Comparison of ENCODE assay signal across 15 cellular contexts in genomic region chr7:1085910-1086421, GRCh38.
DNase-seq lines count a peak whose midpoint lies in the region; ATAC-seq and TF ChIP-seq lines count a peak whose summit lies in the region.
"Had no signal": no experiment of that assay in that cellular context is flagged by ENCODE, and none has a peak within 500 bp of the region (broad histone marks: within the 10 kb centered on the region; RNA-seq: fewer than 3 reads in every experiment).

No MANE protein-coding gene starts in this region.

- peaks cover 0 to under 1% (median 0%) of the 10 kb centered on the region in 3 donors for H3K36me3 ChIP-seq in tibial artery
- H3K36me3 ChIP-seq: breast epithelium had no signal

- H3K9me3 ChIP-seq in tibial artery, result no peaks in the 10 kb centered on the region
- H3K9me3 ChIP-seq: breast epithelium had no signal

- DNase-seq in RWPE1 (ENCODE audit: low spot score) (no peak), germinal center (ENCODE audit: low spot score) (peak; percentile 47), tibial artery (peak in 1 of 2 donors; percentile 87), T1000 (lab: John Stamatoyannopoulos, UW) (no peak), NCI-H510A (lab: John Stamatoyannopoulos, UW) (no peak), DMS79 (lab: John Stamatoyannopoulos, UW) (no peak)
- DNase-seq: activated naive CD4-positive, alpha-beta T cell treated with anti-CD3 and anti-CD28 coated beads, Interleukin-2, amount 10 ng/mL, durations not matched to agents 7 days and 5 days; CD4-positive, alpha-beta memory T cell; effector CD4-positive, alpha-beta T cell; GF-D8; naive thymus-derived CD4-positive, alpha-beta T cell; NCI-H1436 treated with DMSO at 0.1 percent for 48 hours; NK-92 treated with Interleukin-12 subunit alpha and Interleukin-12 subunit beta, amount 100 ng/mL, for 24 hours had no signal

- POLR2A ChIA-PET in RWPE1 (lab: Yijun Ruan, JAX; ENCODE audit: low non-redundant PET), result no interaction called here

- H3K27ac ChIP-seq in RWPE1, result peak overlapping the region; percentile 65
- peak overlapping the region; percentile 78 to 81 for H3K27ac ChIP-seq in tibial artery
- H3K27ac ChIP-seq: breast epithelium had no signal

- intact Hi-C loops in tibial artery (cut with DNase I; ENCODE audit: low total_unique reads), result loop anchor here (5.0 kb wide), 3 partner anchors 36 to 331 kb away; a partner anchor contains a TSS

- ATAC-seq in GM18517 (IDR thresholded peaks at IDR 0.05; ENCODE audit: unreplicated experiment), result peak; percentile 19

- TF ChIP-seq CTCF in RWPE1 (conservative IDR thresholded peaks at IDR 0.05; ENCODE audit: low read depth) (no peak), tibial artery (IDR thresholded peaks at IDR 0.05) (no peak)

- CTCF ChIA-PET in RWPE1 (lab: Yijun Ruan, JAX), result interaction anchor here (0.6 to 1.4 kb wide), 12 partner anchors 8 to 135 kb away, joined by 3 to 7 read pairs (median 5); no protein-coding TSS in a partner anchor

- peaks cover 0 to 38% (median 32%) of the 10 kb centered on the region in 4 donors for H3K4me1 ChIP-seq in tibial artery

- H3K27me3 ChIP-seq in tibial artery, result no peaks in the 10 kb centered on the region
- H3K27me3 ChIP-seq: breast epithelium had no signal

- no peak overlapping the region for H3K4me3 ChIP-seq in tibial artery
